Comparison of ENCODE assay signal across 1 cellular context in the genomic region with DNA sequence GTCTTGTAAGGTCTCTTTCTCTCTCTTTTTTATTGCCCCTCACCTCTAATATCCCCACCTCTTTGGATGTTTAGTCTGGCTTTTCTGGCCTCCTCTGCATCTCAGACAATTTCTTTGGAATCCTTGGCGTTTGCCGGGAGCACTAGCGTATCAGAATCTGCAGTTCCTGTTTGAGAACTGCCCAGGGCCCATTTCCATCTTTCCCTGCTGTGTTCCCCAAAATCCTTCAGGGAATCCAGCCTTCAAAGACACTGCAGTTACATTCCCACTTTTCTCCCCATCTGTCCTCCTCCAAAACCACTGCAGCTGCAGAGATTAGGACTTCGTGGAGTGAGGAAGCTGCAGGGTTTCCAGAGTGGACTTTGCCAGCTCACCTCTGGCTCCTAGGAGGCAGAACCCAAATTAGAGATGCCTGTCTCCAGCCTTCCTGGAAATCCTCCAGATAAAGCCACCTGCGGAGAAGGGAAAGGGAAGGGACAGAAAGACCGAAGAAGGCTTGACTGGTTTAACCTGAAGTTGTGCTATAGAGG.
TF ChIP-seq lines count a peak whose summit lies in the region.

No MANE protein-coding gene starts in this region.

TF ChIP-seq in WTC11, 78 proteins besides CTCF, POLR2A, EP300 and RAD21 (continued from another document):
- TF ChIP-seq, protein P1, sequence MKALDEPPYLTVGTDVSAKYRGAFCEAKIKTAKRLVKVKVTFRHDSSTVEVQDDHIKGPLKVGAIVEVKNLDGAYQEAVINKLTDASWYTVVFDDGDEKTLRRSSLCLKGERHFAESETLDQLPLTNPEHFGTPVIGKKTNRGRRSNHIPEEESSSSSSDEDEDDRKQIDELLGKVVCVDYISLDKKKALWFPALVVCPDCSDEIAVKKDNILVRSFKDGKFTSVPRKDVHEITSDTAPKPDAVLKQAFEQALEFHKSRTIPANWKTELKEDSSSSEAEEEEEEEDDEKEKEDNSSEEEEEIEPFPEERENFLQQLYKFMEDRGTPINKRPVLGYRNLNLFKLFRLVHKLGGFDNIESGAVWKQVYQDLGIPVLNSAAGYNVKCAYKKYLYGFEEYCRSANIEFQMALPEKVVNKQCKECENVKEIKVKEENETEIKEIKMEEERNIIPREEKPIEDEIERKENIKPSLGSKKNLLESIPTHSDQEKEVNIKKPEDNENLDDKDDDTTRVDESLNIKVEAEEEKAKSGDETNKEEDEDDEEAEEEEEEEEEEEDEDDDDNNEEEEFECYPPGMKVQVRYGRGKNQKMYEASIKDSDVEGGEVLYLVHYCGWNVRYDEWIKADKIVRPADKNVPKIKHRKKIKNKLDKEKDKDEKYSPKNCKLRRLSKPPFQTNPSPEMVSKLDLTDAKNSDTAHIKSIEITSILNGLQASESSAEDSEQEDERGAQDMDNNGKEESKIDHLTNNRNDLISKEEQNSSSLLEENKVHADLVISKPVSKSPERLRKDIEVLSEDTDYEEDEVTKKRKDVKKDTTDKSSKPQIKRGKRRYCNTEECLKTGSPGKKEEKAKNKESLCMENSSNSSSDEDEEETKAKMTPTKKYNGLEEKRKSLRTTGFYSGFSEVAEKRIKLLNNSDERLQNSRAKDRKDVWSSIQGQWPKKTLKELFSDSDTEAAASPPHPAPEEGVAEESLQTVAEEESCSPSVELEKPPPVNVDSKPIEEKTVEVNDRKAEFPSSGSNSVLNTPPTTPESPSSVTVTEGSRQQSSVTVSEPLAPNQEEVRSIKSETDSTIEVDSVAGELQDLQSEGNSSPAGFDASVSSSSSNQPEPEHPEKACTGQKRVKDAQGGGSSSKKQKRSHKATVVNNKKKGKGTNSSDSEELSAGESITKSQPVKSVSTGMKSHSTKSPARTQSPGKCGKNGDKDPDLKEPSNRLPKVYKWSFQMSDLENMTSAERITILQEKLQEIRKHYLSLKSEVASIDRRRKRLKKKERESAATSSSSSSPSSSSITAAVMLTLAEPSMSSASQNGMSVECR (CRISPR knock-in tag; IDR thresholded peaks at IDR 0.05; ENCODE audit: borderline replicate concordance): peak; percentile 23; the same call in 1 of the 2 replicates
- TF ChIP-seq SOX15 (CRISPR knock-in tag; IDR thresholded peaks at IDR 0.05) (no peak), GABPB1 (CRISPR knock-in tag; IDR thresholded peaks at IDR 0.05) (no peak)
TF ChIP-seq in WTC11: peak in this region for 1.
